In genomic region chr14:60331201-60332045, GRCh38 we compare ENCODE assay signal across 7 cellular contexts.
DNase-seq lines count a peak whose midpoint lies in the region; ATAC-seq lines count a peak whose summit lies in the region.

No MANE protein-coding gene starts in this region.

- peak; percentile 33 for ATAC-seq in GM18499 (IDR thresholded peaks at IDR 0.05; ENCODE audit: insufficient read depth, unreplicated experiment)
- ATAC-seq in HG02840 (IDR thresholded peaks at IDR 0.05; ENCODE audit: low FRiP score, unreplicated experiment): peak; percentile 81

- peak; percentile 76 for DNase-seq in NCI-H1436 (lab: John Stamatoyannopoulos, UW)
- DNase-seq in T-helper 2 cell: peak; percentile 33 to 88 (median 58)
- DNase-seq in astrocyte of the hippocampus (ENCODE audit: low read depth, low spot score): peak; percentile 74
- peak; percentile 77 for DNase-seq in iPS-NIHi11 (ENCODE audit: low spot score)
- DNase-seq in smooth muscle cell of the brain vasculature (ENCODE audit: low read depth, low spot score): peak; percentile 28

Comparison
In these comparisons a context has a peak if more than half of its experiments do, and no peak if none do; other contexts are left out.
1. Peak in every context shown above with its lines: DNase-seq and ATAC-seq.